Comparison of ENCODE assay signal across 9 cellular contexts in genomic region chr2:222052934-222053367, GRCh38.
A peak's percentile ranks its signal among the peaks of the same experiment; 100 is the strongest.
DNase-seq lines count a peak whose midpoint lies in the region; ATAC-seq lines count a peak whose summit lies in the region.
"Had no signal": no experiment of that assay in that cellular context is flagged by ENCODE, and none has a peak within 500 bp of the region (broad histone marks: within the 10 kb centered on the region; RNA-seq: fewer than 3 reads in every experiment).

No MANE protein-coding gene starts in this region.

- no peak overlapping the region for H3K27ac ChIP-seq in substantia nigra (ENCODE audit: low read depth, low read length, poor library complexity, severe bottlenecking)

- DNase-seq in ELR (ENCODE audit: low read depth) (peak; percentile 13), NCI-H2171 (lab: John Stamatoyannopoulos, UW) (peak; percentile 23), iPS DF 19.7 (ENCODE audit: low read depth, low spot score) (peak; percentile 79), MG63 (no peak), NCI-H2196 treated with DMSO at 0.1 percent for 48 hours (lab: John Stamatoyannopoulos, UW; ENCODE audit: unreplicated experiment) (no peak), NCI-H226 (no peak), substantia nigra (lab: John Stamatoyannopoulos, UW) (no peak)
- DNase-seq: T-helper 17 cell had no signal

- no peaks in the 10 kb centered on the region for H3K9me3 ChIP-seq in MG63

- peak; percentile 56 for ATAC-seq in GM21576 (IDR thresholded peaks at IDR 0.05; ENCODE audit: unreplicated experiment)
- ATAC-seq: T-helper 17 cell had no signal

- no peaks in the 10 kb centered on the region for H3K36me3 ChIP-seq in MG63

- H3K27me3 ChIP-seq in MG63 = peaks cover 25% of the 10 kb centered on the region

- H3K4me3 ChIP-seq in MG63 = no peak overlapping the region

Comparison
In these comparisons a context has a peak if more than half of its experiments do, and no peak if none do; other contexts are left out.
1. DNase-seq: peak in ELR (single experiment), NCI-H2171 (single experiment) and iPS DF 19.7 (single experiment); none in MG63 (single experiment), NCI-H2196 treated with DMSO at 0.1 percent for 48 hours (single experiment), NCI-H226 (single experiment) and substantia nigra (0 of 49).